Comparison of ENCODE assay signal across 10 cellular contexts in the genomic region with DNA sequence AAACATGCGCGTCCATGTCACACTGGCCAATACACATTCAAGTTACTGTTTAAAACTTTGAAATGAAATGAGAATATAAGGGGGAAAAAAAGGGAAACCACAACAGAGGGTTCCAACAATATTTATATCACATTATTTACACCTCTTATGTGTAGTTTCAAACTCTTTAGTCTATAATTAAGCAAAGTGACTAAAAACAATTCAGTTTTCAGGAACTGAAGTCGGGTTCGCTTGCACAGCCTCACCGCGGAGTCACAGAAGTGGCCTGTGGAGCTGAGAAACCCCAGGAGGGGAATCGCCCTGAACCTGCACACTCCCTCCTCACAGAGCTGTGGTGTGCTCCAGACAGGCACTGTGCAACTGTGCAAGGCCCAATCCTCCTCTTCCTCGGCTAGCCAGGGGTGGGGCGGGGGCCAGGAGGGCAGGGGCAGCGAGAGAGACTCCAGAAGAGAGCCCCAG.
DNase-seq lines count a peak whose midpoint lies in the region; ATAC-seq lines count a peak whose summit lies in the region.
"Had no signal": no experiment of that assay in that cellular context is flagged by ENCODE, and none has a peak within 500 bp of the region (broad histone marks: within the 10 kb centered on the region; RNA-seq: fewer than 3 reads in every experiment).

No MANE protein-coding gene starts in this region.

- no peak for DNase-seq in activated naive CD4-positive, alpha-beta T cell treated with anti-CD3 and anti-CD28 coated beads, Interleukin-2, amount 10 ng/mL, durations not matched to agents 7 days and 5 days
- DNase-seq in SW 1271 (lab: John Stamatoyannopoulos, UW) (no peak), NCI-H2029 treated with DMSO at 0.1 percent for 48 hours (lab: John Stamatoyannopoulos, UW) (no peak), activated T-cell treated with anti-CD3 and anti-CD28 coated beads for 4 hours (no peak), NCI-H1105 treated with DMSO at 0.1 percent for 48 hours (lab: John Stamatoyannopoulos, UW) (no peak)
- DNase-seq: activated naive CD8-positive, alpha-beta T cell treated with anti-CD3 and anti-CD28 coated beads, Interleukin-2, amount 10 ng/mL, durations not matched to agents 7 days and 5 days; NCI-H1105 had no signal

- CTCF ChIA-PET in activated naive CD4-positive, alpha-beta T cell treated with anti-CD3 and anti-CD28 coated beads, Interleukin-2, amount 10 ng/mL, durations not matched to agents 7 days and 5 days (lab: Charles Lee) = interaction anchor here (1.5 kb wide), 1 partner anchor 152 kb away, joined by 4 read pairs; no protein-coding TSS in a partner anchor

- ATAC-seq in GM21825 (IDR thresholded peaks at IDR 0.05; ENCODE audit: unreplicated experiment) (peak; percentile 77), HG03378 (IDR thresholded peaks at IDR 0.05; ENCODE audit: unreplicated experiment) (peak; percentile 78)

- no peaks in the 10 kb centered on the region for H3K27me3 Mint-ChIP-seq in activated naive CD4-positive, alpha-beta T cell treated with anti-CD3 and anti-CD28 coated beads, Interleukin-2, amount 50 U/mL, for 24 hours
- H3K27me3 Mint-ChIP-seq in activated naive CD4-positive, alpha-beta T cell treated with anti-CD3 and anti-CD28 coated beads, Interleukin-2, amount 10 ng/mL, durations not matched to agents 7 days and 5 days = no peaks in the 10 kb centered on the region
- H3K27me3 Mint-ChIP-seq: activated naive CD8-positive, alpha-beta T cell treated with anti-CD3 and anti-CD28 coated beads, Interleukin-2, amount 10 ng/mL, durations not matched to agents 7 days and 5 days had no signal

- H3K4me1 Mint-ChIP-seq in activated naive CD4-positive, alpha-beta T cell treated with anti-CD3 and anti-CD28 coated beads, Interleukin-2, amount 50 U/mL, for 24 hours = peaks cover 88% of the 10 kb centered on the region
- peaks cover 56% of the 10 kb centered on the region for H3K4me1 Mint-ChIP-seq in activated naive CD4-positive, alpha-beta T cell treated with anti-CD3 and anti-CD28 coated beads, Interleukin-2, amount 10 ng/mL, durations not matched to agents 7 days and 5 days

- H3K4me3 Mint-ChIP-seq in activated naive CD4-positive, alpha-beta T cell treated with anti-CD3 and anti-CD28 coated beads, Interleukin-2, amount 50 U/mL, for 24 hours = no peak overlapping the region
- no peak overlapping the region for H3K4me3 Mint-ChIP-seq in activated naive CD4-positive, alpha-beta T cell treated with anti-CD3 and anti-CD28 coated beads, Interleukin-2, amount 10 ng/mL, durations not matched to agents 7 days and 5 days
- H3K4me3 Mint-ChIP-seq: activated naive CD8-positive, alpha-beta T cell treated with anti-CD3 and anti-CD28 coated beads, Interleukin-2, amount 10 ng/mL, durations not matched to agents 7 days and 5 days had no signal

- H3K36me3 Mint-ChIP-seq in activated naive CD4-positive, alpha-beta T cell treated with anti-CD3 and anti-CD28 coated beads, Interleukin-2, amount 50 U/mL, for 24 hours = peaks cover 10% of the 10 kb centered on the region
- peaks cover 40% of the 10 kb centered on the region for H3K36me3 Mint-ChIP-seq in activated naive CD4-positive, alpha-beta T cell treated with anti-CD3 and anti-CD28 coated beads, Interleukin-2, amount 10 ng/mL, durations not matched to agents 7 days and 5 days

- H3K27ac Mint-ChIP-seq in activated naive CD4-positive, alpha-beta T cell treated with anti-CD3 and anti-CD28 coated beads, Interleukin-2, amount 50 U/mL, for 24 hours = peak overlapping the region; percentile 62
- no peak overlapping the region for H3K27ac Mint-ChIP-seq in activated naive CD4-positive, alpha-beta T cell treated with anti-CD3 and anti-CD28 coated beads, Interleukin-2, amount 10 ng/mL, durations not matched to agents 7 days and 5 days
- H3K27ac Mint-ChIP-seq: activated naive CD8-positive, alpha-beta T cell treated with anti-CD3 and anti-CD28 coated beads, Interleukin-2, amount 10 ng/mL, durations not matched to agents 7 days and 5 days had no signal

- H3K9me3 Mint-ChIP-seq in activated naive CD4-positive, alpha-beta T cell treated with anti-CD3 and anti-CD28 coated beads, Interleukin-2, amount 50 U/mL, for 24 hours = no peaks in the 10 kb centered on the region
- no peaks in the 10 kb centered on the region for H3K9me3 Mint-ChIP-seq in activated naive CD4-positive, alpha-beta T cell treated with anti-CD3 and anti-CD28 coated beads, Interleukin-2, amount 10 ng/mL, durations not matched to agents 7 days and 5 days
- H3K9me3 Mint-ChIP-seq: activated naive CD8-positive, alpha-beta T cell treated with anti-CD3 and anti-CD28 coated beads, Interleukin-2, amount 10 ng/mL, durations not matched to agents 7 days and 5 days had no signal
